In the genomic region with DNA sequence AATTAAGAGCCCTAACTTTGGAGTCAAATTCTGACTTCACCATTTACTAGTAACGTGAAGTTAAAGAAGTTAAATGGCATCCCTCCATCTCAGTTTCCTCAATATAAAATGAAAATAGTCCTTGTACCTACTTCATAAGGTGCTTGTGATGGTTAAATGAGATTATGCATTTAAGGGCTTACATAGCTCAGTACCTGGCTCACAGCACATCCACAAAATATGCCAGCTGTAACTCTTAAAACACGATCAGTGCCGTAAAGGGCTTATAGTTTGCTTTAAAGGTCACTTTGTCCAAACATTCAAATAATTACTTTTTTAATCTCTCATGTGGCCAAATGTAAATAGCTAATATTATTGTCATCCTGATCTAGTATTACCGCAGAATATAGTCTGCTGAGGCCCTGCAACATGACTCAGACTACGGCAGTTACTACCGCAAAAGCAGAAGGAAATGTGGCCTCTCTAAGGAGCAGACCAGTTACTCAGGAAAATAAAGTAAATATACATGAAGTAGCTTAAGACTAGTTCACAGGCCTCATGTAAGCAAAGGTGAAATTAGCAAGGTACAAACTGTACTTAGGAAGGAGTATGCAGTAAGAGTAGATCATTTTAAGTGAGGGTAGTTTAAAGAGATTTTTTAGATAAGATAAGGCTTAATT, we compare ENCODE assay signal across 18 cellular contexts. TPM values are rescaled to one million over a fixed set of nuclear protein-coding genes. Genes with fewer than 3 reads are reported as not detected.
DNase-seq lines count a peak whose midpoint lies in the region; ATAC-seq, FAIRE-seq and TF ChIP-seq lines count a peak whose summit lies in the region.
"Had no signal": no experiment of that assay in that cellular context is flagged by ENCODE, and none has a peak within 500 bp of the region (broad histone marks: within the 10 kb centered on the region; RNA-seq: fewer than 3 reads in every experiment).

No MANE protein-coding gene starts in this region.

- POLR2A ChIA-PET in naive thymus-derived CD8-positive, alpha-beta T cell (lab: Charles Lee): interaction anchor here (0.8 to 1.2 kb wide), 2 partner anchors 13 to 75 kb away, joined by 3 to 4 read pairs; partner anchors contain the start of gene CASP2

- WGBS in hepatocyte (ENCODE audit: low lambda C conversion rate, missing lambda C conversion rate): 66% methylated on average over 6 of the region's 6 CpGs

- H3K9me2 ChIP-seq in hepatocyte (replicated peaks; ENCODE audit: insufficient read depth): no peaks in the 10 kb centered on the region

- peak overlapping the region; percentile 65 for H3K27ac ChIP-seq in hepatocyte
- H3K27ac ChIP-seq in upper lobe of right lung: peak overlapping the region; percentile 37
- H3K27ac ChIP-seq: A549, epithelial cell of prostate, SK-N-MC, tibial nerve had no signal

- H3K79me2 ChIP-seq in hepatocyte: peaks cover 8% of the 10 kb centered on the region

- peaks cover 20% of the 10 kb centered on the region for H3K4me1 Mint-ChIP-seq in activated naive CD8-positive, alpha-beta T cell treated with anti-CD3 and anti-CD28 coated beads, Interleukin-2, amount 50 U/mL, for 24 hours
- H3K4me1 Mint-ChIP-seq in activated naive CD8-positive, alpha-beta T cell treated with anti-CD3 and anti-CD28 coated beads for 36 hours: peaks cover 31% of the 10 kb centered on the region
- peaks cover 44% of the 10 kb centered on the region for H3K4me1 Mint-ChIP-seq in T-helper 17 cell
- H3K4me1 Mint-ChIP-seq in naive thymus-derived CD8-positive, alpha-beta T cell: peaks cover 29 to 51% (median 40%) of the 10 kb centered on the region in 4 donors

- no peaks in the 10 kb centered on the region for H3K27me3 Mint-ChIP-seq in activated naive CD8-positive, alpha-beta T cell treated with anti-CD3 and anti-CD28 coated beads, Interleukin-2, amount 50 U/mL, for 24 hours
- no peaks in the 10 kb centered on the region for H3K27me3 Mint-ChIP-seq in activated naive CD8-positive, alpha-beta T cell treated with anti-CD3 and anti-CD28 coated beads for 36 hours
- no peaks in the 10 kb centered on the region for H3K27me3 Mint-ChIP-seq in T-helper 17 cell
- H3K27me3 Mint-ChIP-seq in naive thymus-derived CD8-positive, alpha-beta T cell: no peaks in the 10 kb centered on the region
- H3K27me3 Mint-ChIP-seq: activated CD4-positive, alpha-beta T cell treated with anti-CD3 and anti-CD28 coated beads, Interleukin-2, amount 10 ng/mL, durations not matched to agents 24 days and 14 days had no signal

- TF ChIP-seq CTCF in hepatocyte (IDR thresholded peaks at IDR 0.05; ENCODE audit: poor library complexity): no peak
- no peak for TF ChIP-seq CTCF in upper lobe of right lung (IDR thresholded peaks at IDR 0.05)

- H3K4me1 ChIP-seq in hepatocyte (ENCODE audit: insufficient read depth): peaks cover 5% of the 10 kb centered on the region
- peaks cover 17% of the 10 kb centered on the region for H3K4me1 ChIP-seq in upper lobe of right lung

- intact Hi-C loops in upper lobe of right lung (cut with DNase I): loop anchor here (10.0 kb wide), 1 partner anchor 56 kb away; no protein-coding TSS in a partner anchor

- H3K9me3 ChIP-seq in T-helper 17 cell (ENCODE audit: control insufficient read depth, low read length, poor library complexity, severe bottlenecking) (no peaks in the 10 kb centered on the region), hepatocyte (ENCODE audit: low read depth) (no peaks in the 10 kb centered on the region), upper lobe of right lung (no peaks in the 10 kb centered on the region)
- H3K9me3 ChIP-seq: A549, heart right ventricle, tibial nerve had no signal

- no peak for FAIRE-seq in GM12891 (lab: Jason Lieb, UNC)
- FAIRE-seq: A549 had no signal

- no peak for TF ChIP-seq POLR2A in GM12891 (IDR thresholded peaks at IDR 0.05; ENCODE audit: low read depth, low read length)

- H3K36me3 ChIP-seq in hepatocyte (replicated peaks; ENCODE audit: insufficient read depth, low read depth): no peaks in the 10 kb centered on the region
- H3K36me3 ChIP-seq in upper lobe of right lung: peaks cover 98% of the 10 kb centered on the region

- no peak overlapping the region for H3K4me2 ChIP-seq in hepatocyte
- H3K4me2 ChIP-seq: A549 had no signal

- H3K27ac Mint-ChIP-seq in activated naive CD8-positive, alpha-beta T cell treated with anti-CD3 and anti-CD28 coated beads, Interleukin-2, amount 50 U/mL, for 24 hours: peak overlapping the region; percentile 12
- H3K27ac Mint-ChIP-seq in activated naive CD8-positive, alpha-beta T cell treated with anti-CD3 and anti-CD28 coated beads for 36 hours: no peak overlapping the region
- H3K27ac Mint-ChIP-seq in T-helper 17 cell: peak overlapping the region; percentile 78
- peak overlapping the region in 4 of 10 donors; percentile 49 to 90 (median 74) for H3K27ac Mint-ChIP-seq in naive thymus-derived CD8-positive, alpha-beta T cell
- H3K27ac Mint-ChIP-seq: activated CD4-positive, alpha-beta T cell treated with anti-CD3 and anti-CD28 coated beads, Interleukin-2, amount 10 ng/mL, durations not matched to agents 24 days and 14 days had no signal

- no peak for ATAC-seq in activated naive CD8-positive, alpha-beta T cell treated with anti-CD3 and anti-CD28 coated beads, Interleukin-2, amount 50 U/mL, for 24 hours
- ATAC-seq in T-helper 17 cell (no peak), upper lobe of right lung (peak; percentile 92), HG03175 (IDR thresholded peaks at IDR 0.05; ENCODE audit: unreplicated experiment) (no peak)
- ATAC-seq in naive thymus-derived CD8-positive, alpha-beta T cell: no peak

- H3K9me3 Mint-ChIP-seq in activated naive CD8-positive, alpha-beta T cell treated with anti-CD3 and anti-CD28 coated beads, Interleukin-2, amount 50 U/mL, for 24 hours: no peaks in the 10 kb centered on the region
- no peaks in the 10 kb centered on the region for H3K9me3 Mint-ChIP-seq in activated naive CD8-positive, alpha-beta T cell treated with anti-CD3 and anti-CD28 coated beads for 36 hours
- H3K9me3 Mint-ChIP-seq in naive thymus-derived CD8-positive, alpha-beta T cell: no peaks in the 10 kb centered on the region
- H3K9me3 Mint-ChIP-seq: activated CD4-positive, alpha-beta T cell treated with anti-CD3 and anti-CD28 coated beads, Interleukin-2, amount 10 ng/mL, durations not matched to agents 24 days and 14 days had no signal

- H3K36me3 Mint-ChIP-seq in activated naive CD8-positive, alpha-beta T cell treated with anti-CD3 and anti-CD28 coated beads, Interleukin-2, amount 50 U/mL, for 24 hours (ENCODE audit: low read depth): peaks cover 80% of the 10 kb centered on the region
- peaks cover 43% of the 10 kb centered on the region for H3K36me3 Mint-ChIP-seq in activated naive CD8-positive, alpha-beta T cell treated with anti-CD3 and anti-CD28 coated beads for 36 hours
- H3K36me3 Mint-ChIP-seq in T-helper 17 cell (ENCODE audit: low read depth): peaks cover 22% of the 10 kb centered on the region
- peaks cover 12 to 94% (median 41%) of the 10 kb centered on the region in 3 donors for H3K36me3 Mint-ChIP-seq in naive thymus-derived CD8-positive, alpha-beta T cell

- DNase-seq in activated naive CD8-positive, alpha-beta T cell treated with anti-CD3 and anti-CD28 coated beads, Interleukin-2, amount 50 U/mL, for 24 hours: no peak
- DNase-seq in activated naive CD8-positive, alpha-beta T cell treated with anti-CD3 and anti-CD28 coated beads for 36 hours: no peak
- DNase-seq in T-helper 17 cell (no peak), hepatocyte (ENCODE audit: low spot score) (no peak), upper lobe of right lung (no peak), GM12891 (ENCODE audit: insufficient read length, low spot score) (no peak)
- no peak for DNase-seq in naive thymus-derived CD8-positive, alpha-beta T cell
- DNase-seq: activated CD4-positive, alpha-beta T cell treated with anti-CD3 and anti-CD28 coated beads, Interleukin-2, amount 10 ng/mL, durations not matched to agents 24 days and 14 days; activated effector memory CD4-positive, alpha-beta T cell treated with Interleukin-2 at 50 U/mL for 16 hours; heart right ventricle; NCI-H187; NCI-H82 had no signal

- no peak overlapping the region for H3K4me3 Mint-ChIP-seq in activated naive CD8-positive, alpha-beta T cell treated with anti-CD3 and anti-CD28 coated beads, Interleukin-2, amount 50 U/mL, for 24 hours
- H3K4me3 Mint-ChIP-seq in activated naive CD8-positive, alpha-beta T cell treated with anti-CD3 and anti-CD28 coated beads for 36 hours: no peak overlapping the region
- no peak overlapping the region for H3K4me3 Mint-ChIP-seq in T-helper 17 cell
- no peak overlapping the region for H3K4me3 Mint-ChIP-seq in naive thymus-derived CD8-positive, alpha-beta T cell
- H3K4me3 Mint-ChIP-seq: activated CD4-positive, alpha-beta T cell treated with anti-CD3 and anti-CD28 coated beads, Interleukin-2, amount 10 ng/mL, durations not matched to agents 24 days and 14 days had no signal

- no peak overlapping the region for H2AFZ ChIP-seq in hepatocyte

- H4K20me1 ChIP-seq in hepatocyte (ENCODE audit: insufficient read depth, poor library complexity, severe bottlenecking): no peaks in the 10 kb centered on the region

- no peaks in the 10 kb centered on the region for H3K27me3 ChIP-seq in hepatocyte
- no peaks in the 10 kb centered on the region for H3K27me3 ChIP-seq in upper lobe of right lung
- H3K27me3 ChIP-seq: heart right ventricle, tibial nerve had no signal

- H3K4me3 ChIP-seq in hepatocyte (no peak overlapping the region), upper lobe of right lung (no peak overlapping the region)
- H3K4me3 ChIP-seq: A549, heart right ventricle, SK-N-MC, tibial nerve had no signal

RNA-seq across cellular contexts. Expression of gene CASP2, which starts 12.9 kb away (rescaled TPM):
- total RNA-seq in activated naive CD8-positive, alpha-beta T cell treated with anti-CD3 and anti-CD28 coated beads for 36 hours: 10 to 100 TPM; 71.8 to 79.7 TPM
- total RNA-seq in T-helper 17 cell (10 to 100 TPM; 49.3 to 52.5 TPM), hepatocyte (11.9 and 13.6 TPM in 2 replicates), upper lobe of right lung (26.7 TPM)
- polyA plus RNA-seq in hepatocyte: 8.5 and 10.6 TPM in 2 replicates
- 10 to 100 TPM; 64.9 to 68.2 TPM for total RNA-seq in naive thymus-derived CD8-positive, alpha-beta T cell
- 10 to 100 TPM; 12.1 to 22.0 (median 14.6) TPM for polyA plus RNA-seq in naive thymus-derived CD8-positive, alpha-beta T cell
- polyA plus RNA-seq in GM12891 (2012; ENCODE audit: low read depth, missing spikeins): 12.6 TPM

RNA-seq across cellular contexts. Expression of gene CLCN1, which starts 14.8 kb away (rescaled TPM):
- under 1 TPM in 1 of 2 experiments, not detected in 1; 0.06 TPM for total RNA-seq in activated naive CD8-positive, alpha-beta T cell treated with anti-CD3 and anti-CD28 coated beads for 36 hours
- total RNA-seq in T-helper 17 cell (not detected), hepatocyte (0.04 TPM in 1 of 2 replicates, not detected in the other), upper lobe of right lung (not detected)
- polyA plus RNA-seq in hepatocyte: 0.07 TPM in 1 of 2 replicates, not detected in the other
- not detected for total RNA-seq in naive thymus-derived CD8-positive, alpha-beta T cell
- not detected for polyA plus RNA-seq in naive thymus-derived CD8-positive, alpha-beta T cell
- polyA plus RNA-seq in GM12891 (2012; ENCODE audit: low read depth, missing spikeins): 0.10 TPM
- total RNA-seq: activated CD4-positive, alpha-beta T cell treated with anti-CD3 and anti-CD28 coated beads, Interleukin-2, amount 10 ng/mL, durations not matched to agents 24 days and 14 days; heart right ventricle; lower leg skin; tibial nerve had no signal

RNA-seq across cellular contexts. Expression of gene TMEM139, which starts 16.3 kb away (rescaled TPM):
- total RNA-seq in activated naive CD8-positive, alpha-beta T cell treated with anti-CD3 and anti-CD28 coated beads for 36 hours: 1 to 10 TPM; 2.3 to 2.7 TPM
- under 1 TPM; 0.77 to 0.86 TPM for total RNA-seq in T-helper 17 cell
- 19.8 and 21.0 TPM in 2 replicates for total RNA-seq in hepatocyte
- polyA plus RNA-seq in hepatocyte: 9.1 and 15.6 TPM in 2 replicates
- total RNA-seq in upper lobe of right lung: 25.1 TPM
- 1 to 10 TPM in 1 of 2 experiments, under 1 TPM in 1; 0.29 to 1.2 TPM for total RNA-seq in naive thymus-derived CD8-positive, alpha-beta T cell
- under 1 TPM in 1 of 3 donors, not detected in 2; 0.60 TPM for polyA plus RNA-seq in naive thymus-derived CD8-positive, alpha-beta T cell
- polyA plus RNA-seq in GM12891 (2012; ENCODE audit: low read depth, missing spikeins): 0.13 TPM

RNA-seq across cellular contexts. Expression of gene GSTK1, which starts 37.8 kb away (rescaled TPM):
- total RNA-seq in activated naive CD8-positive, alpha-beta T cell treated with anti-CD3 and anti-CD28 coated beads for 36 hours: 100 to 1,000 TPM; 136 to 137 TPM
- total RNA-seq in T-helper 17 cell (100 to 1,000 TPM; 428 to 433 TPM), hepatocyte (224 and 233 TPM in 2 replicates), upper lobe of right lung (149 TPM)
- polyA plus RNA-seq in hepatocyte: 217 and 243 TPM in 2 replicates
- total RNA-seq in naive thymus-derived CD8-positive, alpha-beta T cell: 100 to 1,000 TPM; 278 to 283 TPM
- polyA plus RNA-seq in naive thymus-derived CD8-positive, alpha-beta T cell: 100 to 1,000 TPM; 310 to 355 (median 330) TPM
- 94.8 TPM for polyA plus RNA-seq in GM12891 (2012; ENCODE audit: low read depth, missing spikeins)
